ENCODE assay signal across 35 cellular contexts in the genomic region with DNA sequence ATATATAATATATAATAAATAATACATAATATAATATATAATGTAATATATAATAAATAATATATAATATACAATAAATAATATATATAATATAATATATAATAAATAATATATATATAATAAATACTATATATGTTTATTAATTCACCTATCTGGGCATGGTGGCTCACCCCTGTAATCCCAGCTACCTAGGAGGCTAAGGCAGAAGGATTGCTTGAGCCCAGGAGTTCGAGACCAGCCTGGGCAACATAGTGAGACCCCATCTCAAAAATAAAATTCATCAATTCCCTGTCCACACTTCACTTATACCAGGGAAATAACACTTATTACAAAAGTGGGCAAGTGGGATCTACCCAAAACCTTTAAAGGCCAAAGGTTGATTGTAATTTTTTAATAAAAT.
"Had no signal": no experiment of that assay in that cellular context is flagged by ENCODE, and none has a peak within 500 bp of the region (broad histone marks: within the 10 kb centered on the region; RNA-seq: fewer than 3 reads in every experiment).

No MANE protein-coding gene starts in this region.

- H3K9me3 Mint-ChIP-seq: activated CD4-positive, alpha-beta memory T cell treated with anti-CD3 and anti-CD28 coated beads, Interleukin-2, amount 10 ng/mL, durations not matched to agents 7 days and 5 days; activated CD4-positive, alpha-beta T cell treated with anti-CD3 and anti-CD28 coated beads, Interleukin-2, amount 10 ng/mL, durations not matched to agents 7 days and 5 days; activated naive CD4-positive, alpha-beta T cell treated with anti-CD3 and anti-CD28 coated beads for 36 hours; activated naive CD4-positive, alpha-beta T cell treated with anti-CD3 and anti-CD28 coated beads, Interleukin-2, amount 50 U/mL, for 72 hours; activated naive CD8-positive, alpha-beta T cell treated with anti-CD3 and anti-CD28 coated beads for 36 hours; activated T-cell treated with anti-CD3 and anti-CD28 coated beads, Interleukin-2, amount 50 U/mL, for 4 hours; activated T-cell treated with anti-CD3 and anti-CD28 coated beads, Interleukin-2, amount 50 U/mL, for 72 hours; activated T-helper 1 cell treated with anti-CD3 and anti-CD28 coated beads, Interleukin-12 subunit alpha, Interleukin-12 subunit beta, Interleukin-2, Interleukin-4 antibody, amounts not matched to agents 30 ng/mL and 10 ng/mL and 1 ng/mL, durations not matched to agents 14 hours and 24 hours and 36 hours; activated T-helper 17 cell treated with anti-CD3 and anti-CD28 coated beads, Interleukin-2, amount 50 U/mL, for 72 hours; T-cell; T-helper 2 cell treated with Interferon-gamma antibody and Interleukin-4, amounts not matched to agents 5 μg/mL and 100 μg/mL, for 36 hours had no signal

- H3K27me3 Mint-ChIP-seq: activated CD4-positive, alpha-beta memory T cell treated with anti-CD3 and anti-CD28 coated beads, Interleukin-2, amount 10 ng/mL, durations not matched to agents 7 days and 5 days; activated CD4-positive, alpha-beta T cell treated with anti-CD3 and anti-CD28 coated beads for 36 hours; activated CD4-positive, alpha-beta T cell treated with anti-CD3 and anti-CD28 coated beads, Interleukin-2, amount 10 ng/mL, durations not matched to agents 7 days and 5 days; activated naive CD8-positive, alpha-beta T cell treated with anti-CD3 and anti-CD28 coated beads for 36 hours; activated T-helper 17 cell treated with anti-CD3 and anti-CD28 coated beads, Interleukin-2, amount 50 U/mL, for 72 hours had no signal

- H3K9me3 ChIP-seq: adrenal gland, body of pancreas, breast epithelium had no signal

- H3K4me1 ChIP-seq: adrenal gland, body of pancreas, breast epithelium had no signal

- H3K4me1 Mint-ChIP-seq: activated CD4-positive, alpha-beta memory T cell treated with anti-CD3 and anti-CD28 coated beads, Interleukin-2, amount 10 ng/mL, durations not matched to agents 7 days and 5 days; activated CD8-positive, alpha-beta memory T cell treated with anti-CD3 and anti-CD28 coated beads, Interleukin-2, amount 10 ng/mL, durations not matched to agents 7 days and 5 days; activated T-helper 17 cell treated with anti-CD3 and anti-CD28 coated beads, Interleukin-2, amount 50 U/mL, for 72 hours had no signal

- H3K36me3 ChIP-seq: adrenal gland, brain microvascular endothelial cell, breast epithelium had no signal

- H3K27ac ChIP-seq: adrenal gland, body of pancreas, brain microvascular endothelial cell, breast epithelium, VCaP had no signal

- DNase-seq: activated CD4-positive, alpha-beta memory T cell treated with anti-CD3 and anti-CD28 coated beads, Interleukin-2, amount 10 ng/mL, durations not matched to agents 7 days and 5 days; activated CD4-positive, alpha-beta T cell treated with anti-CD3 and anti-CD28 coated beads for 1 hour; activated CD4-positive, alpha-beta T cell treated with anti-CD3 and anti-CD28 coated beads for 36 hours; activated CD4-positive, alpha-beta T cell treated with anti-CD3 and anti-CD28 coated beads for 48 hours; activated CD4-positive, alpha-beta T cell treated with anti-CD3 and anti-CD28 coated beads, Interleukin-2, amount 10 ng/mL, durations not matched to agents 7 days and 5 days; activated CD4-positive, alpha-beta T cell treated with anti-CD3 and anti-CD28 coated beads, Interleukin-2, amount 50 U/mL, for 48 hours; activated CD4-positive, CD25-positive, alpha-beta regulatory T cell; activated CD8-positive, alpha-beta memory T cell treated with anti-CD3 and anti-CD28 coated beads, Interleukin-2, amount 10 ng/mL, durations not matched to agents 7 days and 5 days; activated CD8-positive, alpha-beta T cell treated with anti-CD3 and anti-CD28 coated beads, Interleukin-2, amount 10 ng/mL, durations not matched to agents 7 days and 5 days; activated effector memory CD4-positive, alpha-beta T cell treated with anti-CD3 and anti-CD28 coated beads, Interleukin-2, amount 50 U/mL, for 16 hours; activated gamma-delta T cell treated with Interleukin-2 at 50 U/mL for 16 hours; activated naive CD4-positive, alpha-beta T cell; activated naive CD4-positive, alpha-beta T cell treated with anti-CD3 and anti-CD28 coated beads for 36 hours; activated naive CD4-positive, alpha-beta T cell treated with anti-CD3 and anti-CD28 coated beads, Interleukin-2, amount 50 U/mL, for 16 hours; activated naive CD8-positive, alpha-beta T cell treated with anti-CD3 and anti-CD28 coated beads for 36 hours; activated T-cell treated with anti-CD3 and anti-CD28 coated beads for 4 hours; activated T-cell treated with anti-CD3 and anti-CD28 coated beads, Interleukin-2, amount 50 U/mL, for 1 hour; activated T-cell treated with anti-CD3 and anti-CD28 coated beads, Interleukin-2, amount 50 U/mL, for 4 hours; activated T-cell treated with anti-CD3 and anti-CD28 coated beads, Interleukin-2, amount 50 U/mL, for 72 hours; adrenal gland; amniotic stem cell; aorta; body of pancreas; brain microvascular endothelial cell; central memory CD4-positive, alpha-beta T cell; T-cell; T-helper 2 cell; T-helper 9 cell had no signal

- H3K4me3 ChIP-seq: adrenal gland, body of pancreas, breast epithelium had no signal

- H3K4me3 Mint-ChIP-seq: activated CD4-positive, alpha-beta memory T cell treated with anti-CD3 and anti-CD28 coated beads, Interleukin-2, amount 10 ng/mL, durations not matched to agents 7 days and 5 days; activated CD4-positive, alpha-beta T cell treated with anti-CD3 and anti-CD28 coated beads for 36 hours; activated CD4-positive, alpha-beta T cell treated with anti-CD3 and anti-CD28 coated beads, Interleukin-2, amount 10 ng/mL, durations not matched to agents 7 days and 5 days; activated CD8-positive, alpha-beta memory T cell treated with anti-CD3 and anti-CD28 coated beads, Interleukin-2, amount 10 ng/mL, durations not matched to agents 7 days and 5 days; activated CD8-positive, alpha-beta T cell treated with anti-CD3 and anti-CD28 coated beads, Interleukin-2, amount 10 ng/mL, durations not matched to agents 7 days and 5 days; activated naive CD4-positive, alpha-beta T cell treated with anti-CD3 and anti-CD28 coated beads for 36 hours; activated naive CD8-positive, alpha-beta T cell treated with anti-CD3 and anti-CD28 coated beads for 36 hours; activated T-cell treated with anti-CD3 and anti-CD28 coated beads, Interleukin-2, amount 50 U/mL, for 4 hours; activated T-cell treated with anti-CD3 and anti-CD28 coated beads, Interleukin-2, amount 50 U/mL, for 72 hours; activated T-helper 1 cell treated with anti-CD3 and anti-CD28 coated beads, Interleukin-12 subunit alpha, Interleukin-12 subunit beta, Interleukin-2, Interleukin-4 antibody, amounts not matched to agents 30 ng/mL and 10 ng/mL and 1 ng/mL, durations not matched to agents 14 hours and 24 hours and 36 hours; activated T-helper 17 cell treated with anti-CD3 and anti-CD28 coated beads, Interleukin-2, amount 50 U/mL, for 72 hours; T-cell; T-helper 2 cell treated with Interferon-gamma antibody and Interleukin-4, amounts not matched to agents 5 μg/mL and 100 μg/mL, for 36 hours had no signal

- H3K36me3 Mint-ChIP-seq: activated CD8-positive, alpha-beta memory T cell treated with anti-CD3 and anti-CD28 coated beads, Interleukin-2, amount 10 ng/mL, durations not matched to agents 7 days and 5 days; activated naive CD4-positive, alpha-beta T cell treated with anti-CD3 and anti-CD28 coated beads, Interleukin-2, amount 50 U/mL, for 72 hours; activated naive CD8-positive, alpha-beta T cell treated with anti-CD3 and anti-CD28 coated beads for 36 hours; T-cell had no signal

- H3K27me3 ChIP-seq: adrenal gland, body of pancreas, brain microvascular endothelial cell, breast epithelium had no signal

- ATAC-seq: activated CD4-positive, alpha-beta T cell treated with anti-CD3 and anti-CD28 coated beads for 36 hours; activated CD4-positive, CD25-positive, alpha-beta regulatory T cell treated with anti-CD3 and anti-CD28 coated beads, Interleukin-2, amount 50 U/mL, for 24 hours; activated CD8-positive, alpha-beta memory T cell treated with anti-CD3 and anti-CD28 coated beads, Interleukin-2, amount 10 ng/mL, durations not matched to agents 7 days and 5 days; activated CD8-positive, alpha-beta T cell treated with anti-CD3 and anti-CD28 coated beads, Interleukin-2, amount 10 ng/mL, durations not matched to agents 7 days and 5 days; activated naive CD4-positive, alpha-beta T cell treated with anti-CD3 and anti-CD28 coated beads, Interleukin-2, amount 50 U/mL, for 72 hours; activated T-cell treated with anti-CD3 and anti-CD28 coated beads, Interleukin-2, amount 50 U/mL, for 4 hours; activated T-cell treated with anti-CD3 and anti-CD28 coated beads, Interleukin-2, amount 50 U/mL, for 72 hours; activated T-helper 17 cell treated with anti-CD3 and anti-CD28 coated beads, Interleukin-2, amount 50 U/mL, for 72 hours; body of pancreas; T-cell had no signal

- H3K27ac Mint-ChIP-seq: activated CD4-positive, alpha-beta memory T cell treated with anti-CD3 and anti-CD28 coated beads, Interleukin-2, amount 10 ng/mL, durations not matched to agents 7 days and 5 days; activated CD4-positive, alpha-beta T cell treated with anti-CD3 and anti-CD28 coated beads for 36 hours; activated CD4-positive, alpha-beta T cell treated with anti-CD3 and anti-CD28 coated beads, Interleukin-2, amount 10 ng/mL, durations not matched to agents 7 days and 5 days; activated CD8-positive, alpha-beta memory T cell treated with anti-CD3 and anti-CD28 coated beads, Interleukin-2, amount 10 ng/mL, durations not matched to agents 7 days and 5 days; activated CD8-positive, alpha-beta T cell treated with anti-CD3 and anti-CD28 coated beads, Interleukin-2, amount 10 ng/mL, durations not matched to agents 7 days and 5 days; activated naive CD4-positive, alpha-beta T cell treated with anti-CD3 and anti-CD28 coated beads for 36 hours; activated naive CD8-positive, alpha-beta T cell treated with anti-CD3 and anti-CD28 coated beads for 36 hours; activated T-cell treated with anti-CD3 and anti-CD28 coated beads, Interleukin-2, amount 50 U/mL, for 72 hours; activated T-helper 1 cell treated with anti-CD3 and anti-CD28 coated beads, Interleukin-12 subunit alpha, Interleukin-12 subunit beta, Interleukin-2, Interleukin-4 antibody, amounts not matched to agents 30 ng/mL and 10 ng/mL and 1 ng/mL, durations not matched to agents 14 hours and 24 hours and 36 hours; activated T-helper 17 cell treated with anti-CD3 and anti-CD28 coated beads, Interleukin-2, amount 50 U/mL, for 72 hours; T-cell; T-helper 2 cell treated with Interferon-gamma antibody and Interleukin-4, amounts not matched to agents 5 μg/mL and 100 μg/mL, for 36 hours had no signal
